ENCODE assay signal across 8 cellular contexts in the genomic region with DNA sequence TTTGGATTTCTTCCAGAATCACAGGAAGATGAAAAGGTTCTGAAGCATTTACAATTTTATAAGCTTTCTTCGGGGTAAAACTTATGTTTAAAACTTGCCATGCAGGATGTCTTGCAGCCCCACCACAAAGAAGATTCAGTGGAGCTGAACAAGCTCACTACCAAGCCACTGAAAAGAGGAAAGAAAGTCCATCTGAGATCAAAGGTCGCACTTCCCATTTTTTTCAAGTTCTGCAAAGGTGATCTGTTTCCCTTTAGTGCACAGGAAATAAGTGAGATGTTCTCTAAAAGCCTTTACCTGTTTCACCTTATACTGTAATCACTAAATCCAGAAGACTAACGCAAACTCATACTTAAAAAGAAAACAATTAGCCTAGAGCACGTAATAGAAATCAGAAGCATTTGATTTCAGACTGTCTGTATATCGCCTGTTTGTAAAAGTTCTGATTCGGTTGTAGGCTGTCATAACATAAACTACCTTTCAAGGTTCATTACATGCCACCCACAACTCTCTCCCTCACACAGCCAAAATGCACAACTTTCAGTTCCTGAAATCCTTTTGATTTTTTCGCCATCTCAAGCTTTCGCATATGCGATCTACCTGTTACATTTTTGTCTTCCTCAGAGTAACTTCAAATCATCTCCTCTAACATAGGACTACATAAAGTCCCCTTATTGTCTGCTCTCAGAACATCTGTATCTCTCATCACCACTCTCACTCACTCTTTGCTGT. TPM values are rescaled to one million over a fixed set of nuclear protein-coding genes. Genes with fewer than 3 reads are reported as not detected.
DNase-seq lines count a peak whose midpoint lies in the region; ATAC-seq, FAIRE-seq and TF ChIP-seq lines count a peak whose summit lies in the region.

No MANE protein-coding gene starts in this region.

- intact Hi-C loops in ascending aorta (cut with DNase I) (loop anchor here (2.0 to 5.0 kb wide), 3 partner anchors 56 to 117 kb away; partner anchors contain the start of genes KIAA0408 and RNF146), pancreas (cut with DNase I) (no loop called here), Right ventricle myocardium superior (cut with DNase I) (no loop called here)
- intact Hi-C loops in activated CD4-positive, alpha-beta T cell treated with anti-CD3 and anti-CD28 coated beads, Interleukin-2, amount 10 ng/mL, durations not matched to agents 24 days and 14 days (cut with micrococcal nuclease) = no loop called here
- intact Hi-C loops in activated naive CD4-positive, alpha-beta T cell treated with anti-CD3 and anti-CD28 coated beads for 36 hours (cut with micrococcal nuclease) = loop anchor here (2.0 to 5.0 kb wide), 5 partner anchors 39 to 1355 kb away; partner anchors contain the start of genes CENPW and TRMT11

- H3K4me3 ChIP-seq in ascending aorta = peak overlapping the region; percentile 76 to 81
- peak overlapping the region in 2 of 4 donors; percentile 59 for H3K4me3 ChIP-seq in pancreas

- H3K4me1 ChIP-seq in ascending aorta (peaks cover 0 to 16% of the 10 kb centered on the region in 2 donors), pancreas (peaks cover 9 to 37% (median 29%) of the 10 kb centered on the region in 3 donors)

- H3K27me3 ChIP-seq in ascending aorta = no peaks in the 10 kb centered on the region
- H3K27me3 ChIP-seq in pancreas = no peaks in the 10 kb centered on the region

- WGBS in pancreas, 2 donors = 42 to 50% methylated on average over 9 of the region's 9 CpGs

- H3K27ac ChIP-seq in ascending aorta (no peak overlapping the region), pancreas (peak overlapping the region in 3 of 4 donors; percentile 73 to 82 (median 74))

- no peak for DNase-seq in ascending aorta (ENCODE audit: low spot score in 2 of 2)
- DNase-seq in pancreas = no peak
- DNase-seq in activated CD4-positive, alpha-beta T cell treated with anti-CD3 and anti-CD28 coated beads, Interleukin-2, amount 10 ng/mL, durations not matched to agents 24 days and 14 days = no peak
- no peak for DNase-seq in activated naive CD4-positive, alpha-beta T cell treated with anti-CD3 and anti-CD28 coated beads for 36 hours
- no peak for DNase-seq in DMS53 treated with DMSO at 0.1 percent for 48 hours (lab: John Stamatoyannopoulos, UW; ENCODE audit: unreplicated experiment)
- DNase-seq in Right ventricle myocardium superior = no peak

- TF ChIP-seq CTCF in ascending aorta (IDR thresholded peaks at IDR 0.05) (no peak), pancreas (IDR thresholded peaks at IDR 0.05) (no peak)

- peaks cover 8% of the 10 kb centered on the region for H3K36me3 Mint-ChIP-seq in activated CD4-positive, alpha-beta T cell treated with anti-CD3 and anti-CD28 coated beads, Interleukin-2, amount 10 ng/mL, durations not matched to agents 24 days and 14 days (ENCODE audit: low read depth)
- H3K36me3 Mint-ChIP-seq in activated naive CD4-positive, alpha-beta T cell treated with anti-CD3 and anti-CD28 coated beads for 36 hours (ENCODE audit: low read depth) = peaks cover 12% of the 10 kb centered on the region

- H3K36me3 ChIP-seq in ascending aorta = no peaks in the 10 kb centered on the region
- no peaks in the 10 kb centered on the region for H3K36me3 ChIP-seq in pancreas

- no peaks in the 10 kb centered on the region for H3K9me3 ChIP-seq in ascending aorta
- H3K9me3 ChIP-seq in pancreas = no peaks in the 10 kb centered on the region

- ATAC-seq in GM18868 (IDR thresholded peaks at IDR 0.05; ENCODE audit: unreplicated experiment) = peak; percentile 51
- peak; percentile 27 for ATAC-seq in HG03025 (IDR thresholded peaks at IDR 0.05; ENCODE audit: low FRiP score, unreplicated experiment)
- no peak for ATAC-seq in pancreas
- no peak for ATAC-seq in Right ventricle myocardium superior (ENCODE audit: poor library complexity)

- no peak overlapping the region for H3K4me3 Mint-ChIP-seq in activated CD4-positive, alpha-beta T cell treated with anti-CD3 and anti-CD28 coated beads, Interleukin-2, amount 10 ng/mL, durations not matched to agents 24 days and 14 days
- no peak overlapping the region for H3K4me3 Mint-ChIP-seq in activated naive CD4-positive, alpha-beta T cell treated with anti-CD3 and anti-CD28 coated beads for 36 hours

- FAIRE-seq in pancreas (lab: Jason Lieb, UNC) = no peak

- H3K27ac Mint-ChIP-seq in activated CD4-positive, alpha-beta T cell treated with anti-CD3 and anti-CD28 coated beads, Interleukin-2, amount 10 ng/mL, durations not matched to agents 24 days and 14 days = no peak overlapping the region
- H3K27ac Mint-ChIP-seq in activated naive CD4-positive, alpha-beta T cell treated with anti-CD3 and anti-CD28 coated beads for 36 hours = no peak overlapping the region

- H3K27me3 Mint-ChIP-seq in activated CD4-positive, alpha-beta T cell treated with anti-CD3 and anti-CD28 coated beads, Interleukin-2, amount 10 ng/mL, durations not matched to agents 24 days and 14 days = no peaks in the 10 kb centered on the region
- no peaks in the 10 kb centered on the region for H3K27me3 Mint-ChIP-seq in activated naive CD4-positive, alpha-beta T cell treated with anti-CD3 and anti-CD28 coated beads for 36 hours (ENCODE audit: low read depth)

- peaks cover 21% of the 10 kb centered on the region for H3K4me1 Mint-ChIP-seq in activated CD4-positive, alpha-beta T cell treated with anti-CD3 and anti-CD28 coated beads, Interleukin-2, amount 10 ng/mL, durations not matched to agents 24 days and 14 days
- H3K4me1 Mint-ChIP-seq in activated naive CD4-positive, alpha-beta T cell treated with anti-CD3 and anti-CD28 coated beads for 36 hours (ENCODE audit: low read depth) = peaks cover 24% of the 10 kb centered on the region

- H3K9me3 Mint-ChIP-seq in activated CD4-positive, alpha-beta T cell treated with anti-CD3 and anti-CD28 coated beads, Interleukin-2, amount 10 ng/mL, durations not matched to agents 24 days and 14 days = peaks cover 2% of the 10 kb centered on the region
- H3K9me3 Mint-ChIP-seq in activated naive CD4-positive, alpha-beta T cell treated with anti-CD3 and anti-CD28 coated beads for 36 hours = no peaks in the 10 kb centered on the region

- CTCF ChIA-PET in activated naive CD4-positive, alpha-beta T cell treated with anti-CD3 and anti-CD28 coated beads for 36 hours (lab: Charles Lee) = interaction anchor here (0.6 to 2.0 kb wide), 5 partner anchors 8 to 1589 kb away, joined by 3 to 9 read pairs (median 3); no protein-coding TSS in a partner anchor

RNA-seq across cellular contexts. Expression of gene ECHDC1, which starts 1.8 kb away (rescaled TPM):
- 3.3 TPM for total RNA-seq in ascending aorta
- 10 to 100 TPM; 13.9 to 27.9 (median 21.2) TPM for total RNA-seq in pancreas
- 10 to 100 TPM; 14.0 to 20.5 TPM for polyA plus RNA-seq in pancreas
- total RNA-seq in activated CD4-positive, alpha-beta T cell treated with anti-CD3 and anti-CD28 coated beads, Interleukin-2, amount 10 ng/mL, durations not matched to agents 24 days and 14 days = 60.2 and 63.1 TPM in 2 replicates
- 10 to 100 TPM; 40.1 to 41.4 TPM for total RNA-seq in activated naive CD4-positive, alpha-beta T cell treated with anti-CD3 and anti-CD28 coated beads for 36 hours
- total RNA-seq in Right ventricle myocardium superior = 41.8 TPM

Comparison
In these comparisons a context has a peak if more than half of its experiments do, and no peak if none do; other contexts are left out.
1. ATAC-seq: peak in GM18868 (single experiment) and HG03025 (single experiment); none in pancreas (0 of 4) and Right ventricle myocardium superior (single experiment).
2. H3K27ac ChIP-seq: peak in pancreas (3 of 4); none in ascending aorta (0 of 2).
3. intact Hi-C loops: an anchor here in ascending aorta (2.0 to 5.0 kb wide) and activated naive CD4-positive, alpha-beta T cell treated with anti-CD3 and anti-CD28 coated beads for 36 hours (2.0 to 5.0 kb wide); none called in pancreas, activated CD4-positive, alpha-beta T cell treated with anti-CD3 and anti-CD28 coated beads, Interleukin-2, amount 10 ng/mL, durations not matched to agents 24 days and 14 days and Right ventricle myocardium superior.